Comparison of ENCODE assay signal across 14 cellular contexts in the genomic region with DNA sequence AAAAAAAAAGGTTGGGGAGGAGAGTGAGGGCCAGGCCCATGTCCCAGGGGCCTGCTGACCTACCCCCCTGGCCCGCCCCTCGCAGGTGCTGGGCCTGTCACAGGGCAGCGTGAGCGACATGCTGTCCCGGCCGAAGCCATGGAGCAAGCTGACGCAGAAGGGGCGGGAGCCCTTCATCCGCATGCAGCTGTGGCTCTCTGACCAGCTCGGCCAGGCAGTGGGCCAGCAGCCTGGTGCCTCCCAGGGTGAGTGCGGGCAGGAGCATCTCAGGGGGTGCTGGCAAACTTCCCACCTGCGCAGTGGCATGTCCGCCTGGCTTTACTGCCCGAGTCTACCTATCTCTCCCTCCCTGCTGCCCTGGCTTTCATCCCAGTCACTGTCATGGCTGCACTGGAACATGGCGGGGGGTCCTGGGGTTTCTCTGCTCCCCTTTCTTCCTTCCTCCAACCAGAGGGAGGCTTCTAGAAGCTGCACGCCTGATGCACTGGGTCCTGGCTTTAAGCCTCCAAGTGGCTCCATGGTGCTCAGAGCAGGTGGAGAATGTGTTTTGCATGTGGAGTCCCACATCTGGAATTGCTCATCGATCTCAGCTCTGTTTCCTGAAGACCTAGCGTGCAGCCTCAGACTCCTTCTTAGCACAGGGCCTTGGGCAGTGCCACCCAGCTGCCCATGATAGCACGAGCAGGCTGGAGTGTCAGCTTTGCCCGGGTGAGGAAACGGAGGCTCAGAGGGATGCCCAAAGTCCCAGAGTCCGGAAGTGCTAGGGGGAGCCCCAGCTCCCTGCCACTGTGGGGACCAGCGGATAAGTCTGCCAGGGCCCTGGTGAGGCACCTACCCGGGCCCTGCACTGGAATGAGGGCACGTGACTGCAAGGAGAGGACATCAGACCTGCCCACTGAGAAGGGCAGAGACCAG. TPM values are rescaled to one million over a fixed set of nuclear protein-coding genes. Genes with fewer than 3 reads are reported as not detected.
A peak's percentile ranks its signal among the peaks of the same experiment; 100 is the strongest.
DNase-seq lines count a peak whose midpoint lies in the region; ATAC-seq and TF ChIP-seq lines count a peak whose summit lies in the region.
"Had no signal": no experiment of that assay in that cellular context is flagged by ENCODE, and none has a peak within 500 bp of the region (broad histone marks: within the 10 kb centered on the region; RNA-seq: fewer than 3 reads in every experiment).

No MANE protein-coding gene starts in this region.

- TF ChIP-seq RAD21 in Ishikawa (IDR thresholded peaks at IDR 0.05; ENCODE audit: low read depth): no peak

- no peaks in the 10 kb centered on the region for H3K27me3 Mint-ChIP-seq in WTC11 (ENCODE audit: low read depth)
- H3K27me3 Mint-ChIP-seq in CD14-positive monocyte (ENCODE audit: low read depth in 3 of 3): peaks cover 0 to 5% (median 0%) of the 10 kb centered on the region in 3 donors
- H3K27me3 Mint-ChIP-seq: activated naive CD8-positive, alpha-beta T cell; stimulated activated naive CD8-positive, alpha-beta T cell treated with anti-CD3 and anti-CD28 coated beads, Interleukin-15, amount 100 ng/mL, for 72 hours had no signal

- CTCF ChIA-PET in WTC11 (lab: Charles Lee): interaction anchor here (0.6 to 1.1 kb wide), 3 partner anchors 10 to 48 kb away, joined by 3 read pairs; no protein-coding TSS in a partner anchor

- no peaks in the 10 kb centered on the region for H3K27me3 ChIP-seq in lower lobe of right lung (ENCODE audit: low read depth)
- H3K27me3 ChIP-seq: BLaER1 had no signal

- no peak overlapping the region for H3K4me3 Mint-ChIP-seq in WTC11
- no peak overlapping the region for H3K4me3 Mint-ChIP-seq in CD14-positive monocyte
- H3K4me3 Mint-ChIP-seq: activated naive CD8-positive, alpha-beta T cell; stimulated activated naive CD8-positive, alpha-beta T cell treated with anti-CD3 and anti-CD28 coated beads, Interleukin-15, amount 100 ng/mL, for 72 hours had no signal

- H3K9me3 Mint-ChIP-seq in WTC11 (peaks cover 5% of the 10 kb centered on the region), CD14-positive monocyte (peaks cover 0 to 5% (median 0%) of the 10 kb centered on the region in 7 donors)
- H3K9me3 Mint-ChIP-seq: stimulated activated naive CD8-positive, alpha-beta T cell treated with anti-CD3 and anti-CD28 coated beads, Interleukin-15, amount 100 ng/mL, for 72 hours had no signal

- H3K9me3 ChIP-seq in lower lobe of right lung: no peaks in the 10 kb centered on the region
- H3K9me3 ChIP-seq: BLaER1, esophagus muscularis mucosa had no signal

- no peak overlapping the region for H3K27ac ChIP-seq in lower lobe of right lung
- H3K27ac ChIP-seq: BLaER1, esophagus muscularis mucosa, RWPE1 had no signal

- TF ChIP-seq EP300 in Ishikawa (IDR thresholded peaks at IDR 0.05; ENCODE audit: borderline replicate concordance): peak; percentile 49; the same call in 1 of the 2 replicates

- H3K36me3 ChIP-seq in lower lobe of right lung: no peaks in the 10 kb centered on the region
- H3K36me3 ChIP-seq: BLaER1, esophagus muscularis mucosa had no signal

- ATAC-seq in WTC11 (no peak; the same call in 1 of the 2 replicates), lower lobe of right lung (peak; percentile 18 to 29)
- ATAC-seq: stimulated activated naive CD8-positive, alpha-beta T cell treated with anti-CD3 and anti-CD28 coated beads, Interleukin-15, amount 100 ng/mL, for 72 hours had no signal

- H3K36me3 Mint-ChIP-seq in WTC11: peaks cover 3% of the 10 kb centered on the region
- no peaks in the 10 kb centered on the region for H3K36me3 Mint-ChIP-seq in CD14-positive monocyte
- H3K36me3 Mint-ChIP-seq: activated naive CD8-positive, alpha-beta T cell had no signal

- H3K27ac Mint-ChIP-seq in WTC11: no peak overlapping the region
- peak overlapping the region in 1 of 7 donors; percentile 2 for H3K27ac Mint-ChIP-seq in CD14-positive monocyte
- H3K27ac Mint-ChIP-seq: activated naive CD8-positive, alpha-beta T cell; stimulated activated naive CD8-positive, alpha-beta T cell treated with anti-CD3 and anti-CD28 coated beads, Interleukin-15, amount 100 ng/mL, for 72 hours had no signal

- H3K4me1 Mint-ChIP-seq in WTC11 (no peaks in the 10 kb centered on the region), CD14-positive monocyte (peaks cover 8% of the 10 kb centered on the region)
- H3K4me1 Mint-ChIP-seq: stimulated activated naive CD8-positive, alpha-beta T cell treated with anti-CD3 and anti-CD28 coated beads, Interleukin-15, amount 100 ng/mL, for 72 hours had no signal

- POLR2A ChIA-PET in WTC11 (lab: Charles Lee): no interaction called here

- intact Hi-C loops in lower lobe of right lung (cut with DNase I) (no loop called here), CD14-positive monocyte (cut with micrococcal nuclease) (no loop called here)

- peak; percentile 43 for DNase-seq in Ammon's horn (ENCODE audit: low spot score)
- DNase-seq in WTC11 (ENCODE audit: low spot score): no peak
- no peak for DNase-seq in lower lobe of right lung
- no peak for DNase-seq in inferior parietal cortex (ENCODE audit: extremely low spot score)
- DNase-seq in foreskin melanocyte: no peak
- DNase-seq in NCI-H748 treated with DMSO at 0.1 percent for 48 hours (lab: John Stamatoyannopoulos, UW): no peak
- DNase-seq in CD14-positive monocyte (ENCODE audit: low spot score): no peak
- DNase-seq: NCI-H2171; stimulated activated naive CD8-positive, alpha-beta T cell treated with anti-CD3 and anti-CD28 coated beads, Interleukin-15, amount 100 ng/mL, for 72 hours had no signal

- no peaks in the 10 kb centered on the region for H3K4me1 ChIP-seq in lower lobe of right lung
- H3K4me1 ChIP-seq: BLaER1, esophagus muscularis mucosa had no signal

- TF ChIP-seq CTCF in WTC11 (IDR thresholded peaks at IDR 0.05) (no peak), lower lobe of right lung (IDR thresholded peaks at IDR 0.05) (no peak), CD14-positive monocyte (IDR thresholded peaks at IDR 0.05) (no peak)

- H3K4me3 ChIP-seq in lower lobe of right lung: no peak overlapping the region
- H3K4me3 ChIP-seq: BLaER1, esophagus muscularis mucosa had no signal

TF ChIP-seq in Ishikawa, 13 proteins besides CTCF, POLR2A, EP300 and RAD21 (continues in another document):
- no peak for TF ChIP-seq EGR1 (IDR thresholded peaks at IDR 0.05)
- no peak for TF ChIP-seq FOXM1 (IDR thresholded peaks at IDR 0.05; ENCODE audit: borderline replicate concordance, low read depth)
- no peak for TF ChIP-seq CREB1 (IDR thresholded peaks at IDR 0.05; ENCODE audit: low read depth)
- TF ChIP-seq, protein P1, sequence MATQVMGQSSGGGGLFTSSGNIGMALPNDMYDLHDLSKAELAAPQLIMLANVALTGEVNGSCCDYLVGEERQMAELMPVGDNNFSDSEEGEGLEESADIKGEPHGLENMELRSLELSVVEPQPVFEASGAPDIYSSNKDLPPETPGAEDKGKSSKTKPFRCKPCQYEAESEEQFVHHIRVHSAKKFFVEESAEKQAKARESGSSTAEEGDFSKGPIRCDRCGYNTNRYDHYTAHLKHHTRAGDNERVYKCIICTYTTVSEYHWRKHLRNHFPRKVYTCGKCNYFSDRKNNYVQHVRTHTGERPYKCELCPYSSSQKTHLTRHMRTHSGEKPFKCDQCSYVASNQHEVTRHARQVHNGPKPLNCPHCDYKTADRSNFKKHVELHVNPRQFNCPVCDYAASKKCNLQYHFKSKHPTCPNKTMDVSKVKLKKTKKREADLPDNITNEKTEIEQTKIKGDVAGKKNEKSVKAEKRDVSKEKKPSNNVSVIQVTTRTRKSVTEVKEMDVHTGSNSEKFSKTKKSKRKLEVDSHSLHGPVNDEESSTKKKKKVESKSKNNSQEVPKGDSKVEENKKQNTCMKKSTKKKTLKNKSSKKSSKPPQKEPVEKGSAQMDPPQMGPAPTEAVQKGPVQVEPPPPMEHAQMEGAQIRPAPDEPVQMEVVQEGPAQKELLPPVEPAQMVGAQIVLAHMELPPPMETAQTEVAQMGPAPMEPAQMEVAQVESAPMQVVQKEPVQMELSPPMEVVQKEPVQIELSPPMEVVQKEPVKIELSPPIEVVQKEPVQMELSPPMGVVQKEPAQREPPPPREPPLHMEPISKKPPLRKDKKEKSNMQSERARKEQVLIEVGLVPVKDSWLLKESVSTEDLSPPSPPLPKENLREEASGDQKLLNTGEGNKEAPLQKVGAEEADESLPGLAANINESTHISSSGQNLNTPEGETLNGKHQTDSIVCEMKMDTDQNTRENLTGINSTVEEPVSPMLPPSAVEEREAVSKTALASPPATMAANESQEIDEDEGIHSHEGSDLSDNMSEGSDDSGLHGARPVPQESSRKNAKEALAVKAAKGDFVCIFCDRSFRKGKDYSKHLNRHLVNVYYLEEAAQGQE (IDR thresholded peaks at IDR 0.05; ENCODE audit: low read depth): no peak
- TF ChIP-seq ZBTB7A (IDR thresholded peaks at IDR 0.05; ENCODE audit: low read depth): no peak

TF ChIP-seq in WTC11, 78 proteins besides CTCF, POLR2A, EP300 and RAD21 (continues in another document):
- TF ChIP-seq CREB1 (CRISPR knock-in tag; IDR thresholded peaks at IDR 0.05) (no peak), OVOL2 (CRISPR knock-in tag; IDR thresholded peaks at IDR 0.05; ENCODE audit: borderline replicate concordance) (no peak)

RNA-seq across cellular contexts. Expression of a gene that starts 46.3 kb away (rescaled TPM):
- total RNA-seq in WTC11 (2021) (12.4 to 18.6 TPM (median 14.9 TPM) in 3 replicates), lower lobe of right lung (20.5 TPM)
- polyA plus RNA-seq in CD14-positive monocyte: 1 to 10 TPM; 3.4 to 4.9 TPM
